Comparison of ENCODE assay signal across 8 cellular contexts in the genomic region with DNA sequence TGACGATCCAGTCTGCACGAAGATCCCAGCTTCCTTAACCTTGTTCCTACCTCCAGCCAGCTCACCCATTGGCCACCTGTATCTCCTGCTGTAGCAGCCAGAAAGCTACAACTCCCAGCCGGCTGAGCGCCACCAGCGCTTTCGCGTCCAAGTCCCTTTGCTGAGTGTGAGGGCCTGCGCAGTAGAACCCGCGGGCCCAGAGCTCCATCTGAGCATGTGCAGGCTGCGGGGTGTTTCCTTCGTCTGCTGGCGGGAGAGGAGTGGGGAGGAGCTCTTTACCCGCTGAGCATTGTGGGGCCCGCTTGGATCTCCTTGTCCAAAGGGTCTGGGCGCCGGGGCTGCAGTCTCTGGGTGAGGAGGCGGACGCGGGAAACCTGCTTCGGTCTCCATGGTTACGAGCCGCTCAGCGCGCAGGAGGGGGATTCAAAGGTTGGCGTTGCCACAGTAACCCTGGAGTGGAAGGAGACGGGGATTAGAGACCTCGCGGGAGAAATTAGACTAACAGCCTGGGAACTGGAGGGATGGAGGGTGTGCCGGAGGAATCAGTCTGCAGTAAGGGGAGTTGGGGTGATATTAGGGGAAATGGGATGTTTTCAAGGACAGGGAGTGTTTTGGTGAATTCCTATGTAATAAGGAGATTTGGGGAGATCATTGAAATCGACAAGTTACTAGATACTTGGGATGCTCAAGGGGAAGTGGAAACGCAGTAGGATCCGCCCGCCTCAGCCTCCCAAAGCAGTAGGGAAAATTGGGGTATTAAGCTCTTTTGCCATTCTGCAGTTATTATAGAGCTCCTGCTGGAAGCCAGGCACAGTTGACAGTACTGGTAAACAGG. TPM values are rescaled to one million over a fixed set of nuclear protein-coding genes. Genes with fewer than 3 reads are reported as not detected.
DNase-seq lines count a peak whose midpoint lies in the region; ATAC-seq and TF ChIP-seq lines count a peak whose summit lies in the region.

No MANE protein-coding gene starts in this region.

- no peak overlapping the region for H3K27ac Mint-ChIP-seq in WTC11
- H3K27ac Mint-ChIP-seq in central memory CD8-positive, alpha-beta T cell (ENCODE audit: low read depth): no peak overlapping the region

- peak overlapping the region; percentile 38 to 84 (median 71) for H3K27ac ChIP-seq in spleen

- H3K4me3 Mint-ChIP-seq in WTC11: no peak overlapping the region
- no peak overlapping the region for H3K4me3 Mint-ChIP-seq in central memory CD8-positive, alpha-beta T cell

- H3K36me3 ChIP-seq in spleen: peaks cover 0 to 4% (median 0%) of the 10 kb centered on the region in 6 donors

- CTCF ChIA-PET in WTC11 (lab: Charles Lee): interaction anchor here (0.6 to 4.7 kb wide), 24 partner anchors 10 to 286 kb away, joined by 3 to 57 read pairs (median 4); a partner anchor contains a TSS

- no peaks in the 10 kb centered on the region for H3K36me3 Mint-ChIP-seq in WTC11
- H3K36me3 Mint-ChIP-seq in central memory CD8-positive, alpha-beta T cell (ENCODE audit: insufficient read depth): peaks cover 7% of the 10 kb centered on the region

- no peak for TF ChIP-seq CTCF in WTC11 (IDR thresholded peaks at IDR 0.05)
- peak in 3 of 11 experiments; percentile 10 to 19 (median 12) for TF ChIP-seq CTCF in spleen (IDR thresholded peaks at IDR 0.05 in 8 of 11, conservative IDR thresholded peaks at IDR 0.05 in 3 of 11)

- no peaks in the 10 kb centered on the region for H3K4me1 Mint-ChIP-seq in WTC11
- peaks cover 10% of the 10 kb centered on the region for H3K4me1 Mint-ChIP-seq in central memory CD8-positive, alpha-beta T cell

- ATAC-seq in HG03159 (IDR thresholded peaks at IDR 0.05; ENCODE audit: unreplicated experiment): peak; percentile 95
- peak; percentile 98 for ATAC-seq in WTC11
- peak; percentile 100 for ATAC-seq in central memory CD8-positive, alpha-beta T cell (replicated peaks; ENCODE audit: extremely low read depth, poor library complexity, severe bottlenecking)

- TF ChIP-seq POLR2A in GM18951 (IDR thresholded peaks at IDR 0.05; ENCODE audit: extremely low read depth, insufficient read depth, insufficient read length) (peak; percentile 89), spleen (IDR thresholded peaks at IDR 0.05) (peak in 1 of 3 donors; percentile 5)

- POLR2A ChIA-PET in WTC11 (lab: Charles Lee): interaction anchor here (0.6 to 1.4 kb wide), 5 partner anchors 13 to 529 kb away, joined by 3 to 13 read pairs (median 5); a partner anchor contains a TSS

- in situ Hi-C loops in GM18951 (cut with MboI; ENCODE audit: low sequenced_read_pairs, unreplicated experiment): no loop called here

- peaks cover 0 to 36% (median 30%) of the 10 kb centered on the region in 6 donors for H3K4me1 ChIP-seq in spleen

- H3K4me3 ChIP-seq in spleen: peak overlapping the region; percentile 55 to 88 (median 64)

- H3K27me3 ChIP-seq in spleen (replicated peaks in 1 of 7): no peaks in the 10 kb centered on the region

- WGBS in spleen, 5 donors: 0 to 1% (median 0%) methylated on average over 23 to 34 of the region's 34 CpGs

- intact Hi-C loops in spleen (cut with DNase I; ENCODE audit: low total_unique reads): no loop called here

- H3K9me3 Mint-ChIP-seq in WTC11: no peaks in the 10 kb centered on the region
- H3K9me3 Mint-ChIP-seq in central memory CD8-positive, alpha-beta T cell: no peaks in the 10 kb centered on the region

- no peaks in the 10 kb centered on the region for H3K9me3 ChIP-seq in spleen

- H3K27me3 Mint-ChIP-seq in WTC11 (ENCODE audit: low read depth): no peaks in the 10 kb centered on the region; the same call in 1 of the 2 replicates
- no peaks in the 10 kb centered on the region for H3K27me3 Mint-ChIP-seq in central memory CD8-positive, alpha-beta T cell

- DNase-seq in AG08395 (ENCODE audit: low spot score): peak; percentile 99
- DNase-seq in NCI-H2227 treated with DMSO at 0.1 percent for 48 hours (lab: John Stamatoyannopoulos, UW): peak; percentile 95
- DNase-seq in WTC11 (ENCODE audit: low spot score): peak; percentile 98
- DNase-seq in central memory CD8-positive, alpha-beta T cell (ENCODE audit: low spot score in 2 of 2): peak; percentile 59 to 79
- DNase-seq in iris pigment epithelial cell (ENCODE audit: low read depth): peak; percentile 96
- peak; percentile 97 for DNase-seq in spleen

TF ChIP-seq in WTC11, 78 proteins besides CTCF, POLR2A, EP300 and RAD21 (continues in another document):
- TF ChIP-seq ZNF232 (CRISPR knock-in tag; IDR thresholded peaks at IDR 0.05): no peak
- TF ChIP-seq, protein P1, sequence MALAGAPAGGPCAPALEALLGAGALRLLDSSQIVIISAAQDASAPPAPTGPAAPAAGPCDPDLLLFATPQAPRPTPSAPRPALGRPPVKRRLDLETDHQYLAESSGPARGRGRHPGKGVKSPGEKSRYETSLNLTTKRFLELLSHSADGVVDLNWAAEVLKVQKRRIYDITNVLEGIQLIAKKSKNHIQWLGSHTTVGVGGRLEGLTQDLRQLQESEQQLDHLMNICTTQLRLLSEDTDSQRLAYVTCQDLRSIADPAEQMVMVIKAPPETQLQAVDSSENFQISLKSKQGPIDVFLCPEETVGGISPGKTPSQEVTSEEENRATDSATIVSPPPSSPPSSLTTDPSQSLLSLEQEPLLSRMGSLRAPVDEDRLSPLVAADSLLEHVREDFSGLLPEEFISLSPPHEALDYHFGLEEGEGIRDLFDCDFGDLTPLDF (CRISPR knock-in tag; IDR thresholded peaks at IDR 0.05): 0 out of 2 replicates have a peak, but pooled peaks have one; percentile 16
- TF ChIP-seq TEAD1 (CRISPR knock-in tag; IDR thresholded peaks at IDR 0.05): no peak
- TF ChIP-seq ZNF396 (CRISPR knock-in tag; IDR thresholded peaks at IDR 0.05; ENCODE audit: borderline replicate concordance): no peak
- TF ChIP-seq ZNF121 (CRISPR knock-in tag; IDR thresholded peaks at IDR 0.05): peak; percentile 97
- TF ChIP-seq ESRRA (CRISPR knock-in tag; IDR thresholded peaks at IDR 0.05; ENCODE audit: borderline replicate concordance): no peak
- no peak for TF ChIP-seq NR3C1 (CRISPR knock-in tag; conservative IDR thresholded peaks at IDR 0.05; ENCODE audit: low read depth)
- TF ChIP-seq, protein P2, sequence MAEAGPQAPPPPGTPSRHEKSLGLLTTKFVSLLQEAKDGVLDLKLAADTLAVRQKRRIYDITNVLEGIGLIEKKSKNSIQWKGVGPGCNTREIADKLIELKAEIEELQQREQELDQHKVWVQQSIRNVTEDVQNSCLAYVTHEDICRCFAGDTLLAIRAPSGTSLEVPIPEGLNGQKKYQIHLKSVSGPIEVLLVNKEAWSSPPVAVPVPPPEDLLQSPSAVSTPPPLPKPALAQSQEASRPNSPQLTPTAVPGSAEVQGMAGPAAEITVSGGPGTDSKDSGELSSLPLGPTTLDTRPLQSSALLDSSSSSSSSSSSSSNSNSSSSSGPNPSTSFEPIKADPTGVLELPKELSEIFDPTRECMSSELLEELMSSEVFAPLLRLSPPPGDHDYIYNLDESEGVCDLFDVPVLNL (CRISPR knock-in tag; IDR thresholded peaks at IDR 0.05; ENCODE audit: borderline replicate concordance, low read depth): peak; percentile 82; the same call in 1 of the 2 replicates
- TF ChIP-seq, protein P3, sequence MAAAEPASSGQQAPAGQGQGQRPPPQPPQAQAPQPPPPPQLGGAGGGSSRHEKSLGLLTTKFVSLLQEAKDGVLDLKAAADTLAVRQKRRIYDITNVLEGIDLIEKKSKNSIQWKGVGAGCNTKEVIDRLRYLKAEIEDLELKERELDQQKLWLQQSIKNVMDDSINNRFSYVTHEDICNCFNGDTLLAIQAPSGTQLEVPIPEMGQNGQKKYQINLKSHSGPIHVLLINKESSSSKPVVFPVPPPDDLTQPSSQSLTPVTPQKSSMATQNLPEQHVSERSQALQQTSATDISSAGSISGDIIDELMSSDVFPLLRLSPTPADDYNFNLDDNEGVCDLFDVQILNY (CRISPR knock-in tag; IDR thresholded peaks at IDR 0.05): peak; percentile 99
- TF ChIP-seq, protein P4, sequence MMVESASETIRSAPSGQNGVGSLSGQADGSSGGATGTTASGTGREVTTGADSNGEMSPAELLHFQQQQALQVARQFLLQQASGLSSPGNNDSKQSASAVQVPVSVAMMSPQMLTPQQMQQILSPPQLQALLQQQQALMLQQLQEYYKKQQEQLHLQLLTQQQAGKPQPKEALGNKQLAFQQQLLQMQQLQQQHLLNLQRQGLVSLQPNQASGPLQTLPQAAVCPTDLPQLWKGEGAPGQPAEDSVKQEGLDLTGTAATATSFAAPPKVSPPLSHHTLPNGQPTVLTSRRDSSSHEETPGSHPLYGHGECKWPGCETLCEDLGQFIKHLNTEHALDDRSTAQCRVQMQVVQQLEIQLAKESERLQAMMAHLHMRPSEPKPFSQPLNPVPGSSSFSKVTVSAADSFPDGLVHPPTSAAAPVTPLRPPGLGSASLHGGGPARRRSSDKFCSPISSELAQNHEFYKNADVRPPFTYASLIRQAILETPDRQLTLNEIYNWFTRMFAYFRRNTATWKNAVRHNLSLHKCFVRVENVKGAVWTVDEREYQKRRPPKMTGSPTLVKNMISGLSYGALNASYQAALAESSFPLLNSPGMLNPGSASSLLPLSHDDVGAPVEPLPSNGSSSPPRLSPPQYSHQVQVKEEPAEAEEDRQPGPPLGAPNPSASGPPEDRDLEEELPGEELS (CRISPR knock-in tag; IDR thresholded peaks at IDR 0.05): no peak
- TF ChIP-seq, protein P5, sequence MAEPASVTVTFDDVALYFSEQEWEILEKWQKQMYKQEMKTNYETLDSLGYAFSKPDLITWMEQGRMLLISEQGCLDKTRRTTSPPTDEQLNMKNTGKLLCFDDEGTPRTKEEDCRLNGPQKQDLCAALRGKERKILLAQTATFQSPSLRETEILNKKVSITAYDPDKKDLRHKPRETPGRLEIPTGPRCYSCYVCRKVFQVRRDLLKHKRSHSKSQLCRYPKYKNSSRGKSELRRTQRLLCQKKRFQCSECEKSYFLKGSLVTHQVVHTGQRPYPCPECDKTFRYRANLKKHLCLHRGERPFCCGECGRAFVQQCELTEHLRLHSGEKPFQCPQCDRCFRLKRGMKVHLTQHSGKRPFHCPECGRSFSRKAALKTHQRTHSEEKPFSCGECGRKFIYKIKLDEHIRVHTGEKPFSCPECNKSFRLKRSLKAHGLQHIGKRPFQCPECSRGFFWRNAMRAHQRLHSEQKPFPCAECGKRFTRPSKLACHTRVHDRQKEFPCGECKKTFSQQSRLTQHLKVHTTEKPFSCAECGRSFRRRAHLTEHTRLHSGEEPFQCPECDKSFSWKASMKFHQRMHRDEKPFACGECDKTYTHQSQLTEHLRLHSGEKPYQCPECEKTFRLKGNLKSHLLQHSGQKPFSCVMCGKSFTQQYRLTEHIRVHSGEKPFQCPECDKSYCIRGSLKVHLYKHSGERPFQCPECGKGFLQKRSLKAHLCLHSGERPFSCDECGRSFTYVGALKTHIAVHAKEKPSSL (CRISPR knock-in tag; conservative IDR thresholded peaks at IDR 0.05): no peak

RNA-seq across cellular contexts. Expression of a gene that starts 33.5 kb away (rescaled TPM):
- total RNA-seq in WTC11 (2021) (12.8 to 15.9 TPM (median 15.7 TPM) in 3 replicates), spleen (1 to 10 TPM; 1.3 to 9.3 (median 5.2) TPM)
- 1 to 10 TPM; 1.6 to 4.3 (median 2.0) TPM for polyA plus RNA-seq in spleen

RNA-seq across cellular contexts. Expression of a gene that starts 33.9 kb away (rescaled TPM):
- total RNA-seq in WTC11 (2021) (99.8 to 119 TPM (median 102 TPM) in 3 replicates), spleen (10 to 100 TPM; 26.5 to 44.7 (median 33.5) TPM)
- 10 to 100 TPM; 44.1 to 68.4 (median 49.1) TPM for polyA plus RNA-seq in spleen

RNA-seq across cellular contexts. Expression of a gene that starts 51.7 kb away (rescaled TPM):
- total RNA-seq in WTC11 (2021) (23.0 to 31.1 TPM (median 29.8 TPM) in 3 replicates), spleen (100 to 1,000 TPM; 147 to 238 (median 178) TPM)
- 10 to 100 TPM; 61.8 to 83.8 (median 71.2) TPM for polyA plus RNA-seq in spleen

Comparison
In these comparisons a context has a peak if more than half of its experiments do, and no peak if none do; other contexts are left out.
1. Peak in every context shown above with its lines: DNase-seq, ATAC-seq, H3K4me3 ChIP-seq and H3K27ac ChIP-seq.